ENCODE assay signal across 8 cellular contexts in genomic region chr12:12356467-12356885, GRCh38. TPM values are rescaled to one million over a fixed set of nuclear protein-coding genes. Genes with fewer than 3 reads are reported as not detected.
DNase-seq lines count a peak whose midpoint lies in the region; ATAC-seq, FAIRE-seq and TF ChIP-seq lines count a peak whose summit lies in the region.

No MANE protein-coding gene starts in this region.

- H3K4me1 ChIP-seq in HUES64 (ENCODE audit: insufficient read depth, low read length): peaks cover 9% of the 10 kb centered on the region
- H3K4me1 ChIP-seq in mucosa of rectum (ENCODE audit: control insufficient read depth in 2 of 2, insufficient read depth in 2 of 2, low read length in 2 of 2): peaks cover 13 to 16% of the 10 kb centered on the region in 2 donors

- H3K27ac ChIP-seq in 22Rv1 (peak overlapping the region; percentile 92), HUES64 (ENCODE audit: low read depth, low read length) (no peak overlapping the region), mucosa of rectum (ENCODE audit: low read depth in 2 of 2, low read length in 2 of 2) (peak overlapping the region; percentile 96 to 98)

- no peak for FAIRE-seq in bronchial epithelial cell (lab: Jason Lieb, UNC)

- H3K9ac ChIP-seq in HUES64 (ENCODE audit: low read depth, low read length) (no peak overlapping the region), mucosa of rectum (ENCODE audit: low read depth in 1 of 2, low read length in 2 of 2) (peak overlapping the region; percentile 43 to 98)

- 69% methylated on average over 5 of the region's 5 CpGs for WGBS in HUES64

- DNase-seq in bronchial epithelial cell (ENCODE audit: low read depth) (no peak), C1 segment of cervical spinal cord (lab: John Stamatoyannopoulos, UW) (no peak)
- no peak for DNase-seq in stimulated activated CD4-positive, alpha-beta T cell treated with anti-CD3 and anti-CD28 coated beads, Interleukin-2, amount 100 ng/mL, for 24 hours

- H3K36me3 ChIP-seq in HUES64 (ENCODE audit: insufficient read depth, low read length) (no peaks in the 10 kb centered on the region), bronchial epithelial cell (ENCODE audit: control insufficient read depth, insufficient read depth, low read length) (no peaks in the 10 kb centered on the region), mucosa of rectum (ENCODE audit: control insufficient read depth in 2 of 2, insufficient read depth in 2 of 2, low read length in 2 of 2) (no peaks in the 10 kb centered on the region)

- H3K27me3 ChIP-seq in HUES64 (ENCODE audit: insufficient read depth, low read length) (no peaks in the 10 kb centered on the region), bronchial epithelial cell (ENCODE audit: control insufficient read depth, insufficient read depth, low read length) (no peaks in the 10 kb centered on the region), mucosa of rectum (ENCODE audit: control insufficient read depth in 2 of 2, insufficient read depth in 2 of 2, low read length in 2 of 2) (no peaks in the 10 kb centered on the region)

- no peak for TF ChIP-seq CTCF in 22Rv1 (IDR thresholded peaks at IDR 0.05)
- TF ChIP-seq CTCF in bronchial epithelial cell (IDR thresholded peaks at IDR 0.05; ENCODE audit: insufficient read depth, low read length, severe bottlenecking): no peak

- H3K4me3 ChIP-seq in HUES64 (ENCODE audit: low read length) (peak overlapping the region; percentile 80), bronchial epithelial cell (ENCODE audit: low read depth, low read length) (peak overlapping the region; percentile 55), mucosa of rectum (ENCODE audit: low read length in 2 of 2) (peak overlapping the region; percentile 86 to 89)

- no peak for ATAC-seq in HG02870 (IDR thresholded peaks at IDR 0.05; ENCODE audit: unreplicated experiment)
- ATAC-seq in HG02623 (IDR thresholded peaks at IDR 0.05; ENCODE audit: unreplicated experiment): no peak

- H3K9me3 ChIP-seq in HUES64 (ENCODE audit: insufficient read depth, low read depth, low read length) (no peaks in the 10 kb centered on the region), mucosa of rectum (ENCODE audit: control insufficient read depth in 2 of 2, low read length in 2 of 2) (no peaks in the 10 kb centered on the region)

RNA-seq across cellular contexts. Expression of gene BORCS5, which starts 0.4 kb away (rescaled TPM):
- 5.6 TPM for polyA plus RNA-seq in HUES64 (2013, experiment 1 of 2)
- 6.1 TPM for polyA plus RNA-seq in HUES64 (2013, experiment 2 of 2)
- total RNA-seq in bronchial epithelial cell: 6.7 and 7.9 TPM in 2 replicates

RNA-seq across cellular contexts. Expression of gene MANSC1, which starts 6.4 kb away (rescaled TPM):
- 3.0 TPM for polyA plus RNA-seq in HUES64 (2013, experiment 1 of 2)
- 5.7 TPM for polyA plus RNA-seq in HUES64 (2013, experiment 2 of 2)
- total RNA-seq in bronchial epithelial cell: 0.79 and 2.6 TPM in 2 replicates
